11 cellular contexts compared by ENCODE assay signal in genomic region chr6:166691199-166691598, GRCh38.
DNase-seq lines count a peak whose midpoint lies in the region; ATAC-seq and TF ChIP-seq lines count a peak whose summit lies in the region.
"Had no signal": no experiment of that assay in that cellular context is flagged by ENCODE, and none has a peak within 500 bp of the region (broad histone marks: within the 10 kb centered on the region; RNA-seq: fewer than 3 reads in every experiment).

No MANE protein-coding gene starts in this region.

- H3K27me3 ChIP-seq in right atrium auricular region (no peaks in the 10 kb centered on the region), skeletal muscle tissue (ENCODE audit: control insufficient read depth in 3 of 3, insufficient read depth in 3 of 3, low read length in 3 of 3) (no peaks in the 10 kb centered on the region)

- TF ChIP-seq CTCF in right atrium auricular region (IDR thresholded peaks at IDR 0.05): no peak

- peak overlapping the region; percentile 84 to 86 (median 85) for H3K9ac ChIP-seq in skeletal muscle tissue (ENCODE audit: low read depth in 1 of 3, low read length in 3 of 3)

- H3K9me3 ChIP-seq in right atrium auricular region: no peaks in the 10 kb centered on the region
- H3K9me3 ChIP-seq in skeletal muscle tissue (ENCODE audit: control insufficient read depth in 3 of 3, low read length in 3 of 3): no peaks in the 10 kb centered on the region

- H3K4me1 ChIP-seq in right atrium auricular region (peaks cover 0 to 28% of the 10 kb centered on the region in 2 donors), skeletal muscle tissue (ENCODE audit: control insufficient read depth in 3 of 3, insufficient read depth in 3 of 3, low read length in 3 of 3) (peaks cover 28 to 42% (median 34%) of the 10 kb centered on the region in 3 donors)

- H3K36me3 ChIP-seq in right atrium auricular region: no peaks in the 10 kb centered on the region
- no peaks in the 10 kb centered on the region for H3K36me3 ChIP-seq in skeletal muscle tissue (ENCODE audit: control insufficient read depth in 3 of 3, insufficient read depth in 3 of 3, low read length in 3 of 3)

- H3K27ac ChIP-seq in right atrium auricular region (peak overlapping the region; percentile 77 to 86), skeletal muscle tissue (ENCODE audit: low read depth, low read length) (peak overlapping the region; percentile 95)
- H3K27ac ChIP-seq: HL-60 had no signal

- peak; percentile 20 for DNase-seq in HK-2 (ENCODE audit: unreplicated experiment)
- DNase-seq in astrocyte of the hippocampus (ENCODE audit: low read depth, low spot score): peak; percentile 75
- peak; percentile 63 for DNase-seq in right atrium auricular region (ENCODE audit: low spot score)
- DNase-seq in iPS-NIHi7 (ENCODE audit: extremely low spot score): no peak
- no peak for DNase-seq in T-helper 1 cell
- DNase-seq: anterior cingulate cortex, occipital lobe had no signal

- ATAC-seq in GM19328 (IDR thresholded peaks at IDR 0.05; ENCODE audit: unreplicated experiment) (no peak), GM21390 (IDR thresholded peaks at IDR 0.05; ENCODE audit: unreplicated experiment) (no peak)

- H3K4me3 ChIP-seq in right atrium auricular region: no peak overlapping the region
- peak overlapping the region; percentile 69 to 84 (median 74) for H3K4me3 ChIP-seq in skeletal muscle tissue (ENCODE audit: low read length in 3 of 3)

Comparison
In these comparisons a context has a peak if more than half of its experiments do, and no peak if none do; other contexts are left out.
1. DNase-seq: peak in HK-2 (single experiment), astrocyte of the hippocampus (single experiment) and right atrium auricular region (single experiment); none in iPS-NIHi7 (single experiment) and T-helper 1 cell (0 of 5).
2. H3K4me3 ChIP-seq: peak in skeletal muscle tissue (3 of 3); none in right atrium auricular region (0 of 2).